ENCODE assay signal across 2 cellular contexts in genomic region chr20:36248836-36249235, GRCh38.
TF ChIP-seq lines count a peak whose summit lies in the region.

No MANE protein-coding gene starts in this region.

TF ChIP-seq in HEK293, 187 proteins besides CTCF, POLR2A, EP300 and RAD21:
- peak; percentile 63 for TF ChIP-seq GLIS1 (tag by site-specific recombination; IDR thresholded peaks at IDR 0.05)
- TF ChIP-seq ZNF221 (tag by site-specific recombination; IDR thresholded peaks at IDR 0.05; ENCODE audit: borderline replicate concordance), result no peak
- peak; percentile 35; the same call in 1 of the 2 replicates for TF ChIP-seq PRDM1 (tag by site-specific recombination; IDR thresholded peaks at IDR 0.05)

TF ChIP-seq in GM12878, 131 proteins besides CTCF, POLR2A, EP300 and RAD21:
- TF ChIP-seq MYB (IDR thresholded peaks at IDR 0.05; ENCODE audit: borderline replicate concordance, low read depth, low read length) (no peak), YY1 (IDR thresholded peaks at IDR 0.05; ENCODE audit: low read depth, low read length) (no peak), LARP7 (IDR thresholded peaks at IDR 0.05) (no peak), MEF2B (IDR thresholded peaks at IDR 0.05; ENCODE audit: partially characterized antibody, poor library complexity, severe bottlenecking) (no peak), CBX3 (IDR thresholded peaks at IDR 0.05; ENCODE audit: borderline replicate concordance, low read depth) (no peak), SP1 (IDR thresholded peaks at IDR 0.05; ENCODE audit: low read depth, low read length) (no peak), SMARCA5 (IDR thresholded peaks at IDR 0.05) (no peak), SMAD1 (IDR thresholded peaks at IDR 0.05; ENCODE audit: low read depth, partially characterized antibody) (no peak), ZSCAN29 (IDR thresholded peaks at IDR 0.05) (no peak)
- TF ChIP-seq, protein P1, sequence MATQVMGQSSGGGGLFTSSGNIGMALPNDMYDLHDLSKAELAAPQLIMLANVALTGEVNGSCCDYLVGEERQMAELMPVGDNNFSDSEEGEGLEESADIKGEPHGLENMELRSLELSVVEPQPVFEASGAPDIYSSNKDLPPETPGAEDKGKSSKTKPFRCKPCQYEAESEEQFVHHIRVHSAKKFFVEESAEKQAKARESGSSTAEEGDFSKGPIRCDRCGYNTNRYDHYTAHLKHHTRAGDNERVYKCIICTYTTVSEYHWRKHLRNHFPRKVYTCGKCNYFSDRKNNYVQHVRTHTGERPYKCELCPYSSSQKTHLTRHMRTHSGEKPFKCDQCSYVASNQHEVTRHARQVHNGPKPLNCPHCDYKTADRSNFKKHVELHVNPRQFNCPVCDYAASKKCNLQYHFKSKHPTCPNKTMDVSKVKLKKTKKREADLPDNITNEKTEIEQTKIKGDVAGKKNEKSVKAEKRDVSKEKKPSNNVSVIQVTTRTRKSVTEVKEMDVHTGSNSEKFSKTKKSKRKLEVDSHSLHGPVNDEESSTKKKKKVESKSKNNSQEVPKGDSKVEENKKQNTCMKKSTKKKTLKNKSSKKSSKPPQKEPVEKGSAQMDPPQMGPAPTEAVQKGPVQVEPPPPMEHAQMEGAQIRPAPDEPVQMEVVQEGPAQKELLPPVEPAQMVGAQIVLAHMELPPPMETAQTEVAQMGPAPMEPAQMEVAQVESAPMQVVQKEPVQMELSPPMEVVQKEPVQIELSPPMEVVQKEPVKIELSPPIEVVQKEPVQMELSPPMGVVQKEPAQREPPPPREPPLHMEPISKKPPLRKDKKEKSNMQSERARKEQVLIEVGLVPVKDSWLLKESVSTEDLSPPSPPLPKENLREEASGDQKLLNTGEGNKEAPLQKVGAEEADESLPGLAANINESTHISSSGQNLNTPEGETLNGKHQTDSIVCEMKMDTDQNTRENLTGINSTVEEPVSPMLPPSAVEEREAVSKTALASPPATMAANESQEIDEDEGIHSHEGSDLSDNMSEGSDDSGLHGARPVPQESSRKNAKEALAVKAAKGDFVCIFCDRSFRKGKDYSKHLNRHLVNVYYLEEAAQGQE (IDR thresholded peaks at IDR 0.05; ENCODE audit: low read depth, low read length), result no peak
